Comparison of ENCODE assay signal across 20 cellular contexts in the genomic region with DNA sequence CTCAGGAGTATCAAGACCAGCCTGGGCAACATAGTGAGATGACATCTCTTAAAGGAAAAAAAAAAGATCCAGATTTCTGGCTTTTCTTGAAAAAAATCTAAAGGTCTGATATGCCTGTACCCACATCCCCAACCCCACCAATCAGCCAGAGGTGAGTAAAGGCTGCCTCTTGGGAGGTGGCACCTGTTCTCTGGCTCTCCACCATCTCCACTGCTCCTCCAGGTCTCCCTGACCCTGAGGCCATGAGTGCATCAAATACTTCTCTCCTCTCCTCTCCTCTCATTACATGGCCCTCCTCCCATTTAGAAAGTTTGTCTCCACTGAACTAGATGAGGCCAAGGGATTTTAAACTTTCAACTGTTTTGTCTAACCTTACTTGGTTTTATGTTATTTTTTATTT. TPM values are rescaled to one million over a fixed set of nuclear protein-coding genes. Genes with fewer than 3 reads are reported as not detected.
DNase-seq lines count a peak whose midpoint lies in the region; ATAC-seq and TF ChIP-seq lines count a peak whose summit lies in the region.
"Had no signal": no experiment of that assay in that cellular context is flagged by ENCODE, and none has a peak within 500 bp of the region (broad histone marks: within the 10 kb centered on the region; RNA-seq: fewer than 3 reads in every experiment).

No MANE protein-coding gene starts in this region.

- ATAC-seq in stimulated activated naive CD8-positive, alpha-beta T cell treated with anti-CD3 and anti-CD28 coated beads, Interleukin-15, Interleukin-2, amounts not matched to agents 100 U/mL and 50 U/mL, for 24 hours, result no peak
- no peak for ATAC-seq in CD8-positive, alpha-beta T cell
- ATAC-seq: sciatic nerve, SK-N-SH treated with all-trans-retinoic acid at 6 μM for 48 hours had no signal

- no peak overlapping the region for H3K4ac ChIP-seq in mesendoderm (ENCODE audit: low read depth, low read length)

- no peak overlapping the region for H3K18ac ChIP-seq in mesendoderm (ENCODE audit: low read length)

- CTCF ChIA-PET in CD8-positive, alpha-beta T cell (lab: Charles Lee), result interaction anchor here (1.6 kb wide), 1 partner anchor 30 kb away, joined by 4 read pairs; no protein-coding TSS in a partner anchor

- no peak overlapping the region for H4K8ac ChIP-seq in mesendoderm (ENCODE audit: low read depth, low read length)

- H4K20me1 ChIP-seq in GM23248 (ENCODE audit: insufficient read depth), result no peaks in the 10 kb centered on the region; the same call in 1 of the 2 replicates

- no peak overlapping the region for H3K9ac ChIP-seq in mesendoderm (ENCODE audit: low read length)
- H3K9ac ChIP-seq in GM23248, result no peak overlapping the region

- peaks cover 90% of the 10 kb centered on the region for H3K36me3 Mint-ChIP-seq in stimulated activated naive CD8-positive, alpha-beta T cell treated with anti-CD3 and anti-CD28 coated beads, Interleukin-15, Interleukin-2, amounts not matched to agents 100 ng/mL and 50 ng/mL, for 24 hours (ENCODE audit: low read depth)
- peaks cover 89% of the 10 kb centered on the region for H3K36me3 Mint-ChIP-seq in activated T-helper 2 cell treated with anti-CD3 and anti-CD28 coated beads, Interferon-gamma antibody, Interleukin-2, Interleukin-4, amounts not matched to agents 10 μg/mL and 5 μg/mL and 100 μg/mL, durations not matched to agents 14 hours and 24 hours and 36 hours (ENCODE audit: low read depth)
- H3K36me3 Mint-ChIP-seq in CD8-positive, alpha-beta T cell, result peaks cover 50% of the 10 kb centered on the region

- no peaks in the 10 kb centered on the region for H3K36me3 ChIP-seq in mesendoderm (ENCODE audit: control insufficient read depth, insufficient read depth, low read length)
- no peaks in the 10 kb centered on the region for H3K36me3 ChIP-seq in vagina
- H3K36me3 ChIP-seq in CD8-positive, alpha-beta T cell (ENCODE audit: insufficient read depth, low read length), result no peaks in the 10 kb centered on the region
- no peaks in the 10 kb centered on the region for H3K36me3 ChIP-seq in GM23248 (ENCODE audit: low read depth)
- H3K36me3 ChIP-seq: WERI-Rb-1 had no signal

- no peak overlapping the region for H2AFZ ChIP-seq in GM23248

- H3K4me1 Mint-ChIP-seq in stimulated activated naive CD8-positive, alpha-beta T cell treated with anti-CD3 and anti-CD28 coated beads, Interleukin-15, Interleukin-2, amounts not matched to agents 100 ng/mL and 50 ng/mL, for 24 hours (ENCODE audit: low read depth), result peaks cover 75% of the 10 kb centered on the region
- peaks cover 56% of the 10 kb centered on the region for H3K4me1 Mint-ChIP-seq in activated T-helper 2 cell treated with anti-CD3 and anti-CD28 coated beads, Interferon-gamma antibody, Interleukin-2, Interleukin-4, amounts not matched to agents 10 μg/mL and 5 μg/mL and 100 μg/mL, durations not matched to agents 14 hours and 24 hours and 36 hours (ENCODE audit: low read depth)
- H3K4me1 Mint-ChIP-seq in CD8-positive, alpha-beta T cell (ENCODE audit: low read depth), result peaks cover 67% of the 10 kb centered on the region

- no peak for DNase-seq in stimulated activated naive CD8-positive, alpha-beta T cell treated with anti-CD3 and anti-CD28 coated beads, Interleukin-15, Interleukin-2, amounts not matched to agents 100 U/mL and 50 U/mL, for 24 hours
- no peak for DNase-seq in activated T-helper 2 cell treated with anti-CD3 and anti-CD28 coated beads, Interferon-gamma antibody, Interleukin-2, Interleukin-4, amounts not matched to agents 10 μg/mL and 5 μg/mL and 100 μg/mL, durations not matched to agents 14 hours and 24 hours and 36 hours (ENCODE audit: low spot score)
- DNase-seq in mesendoderm (peak; percentile 50), vagina (ENCODE audit: extremely low spot score in 2 of 2) (no peak), GM23248 (no peak), DMS53 treated with DMSO at 0.1 percent for 48 hours (lab: John Stamatoyannopoulos, UW; ENCODE audit: unreplicated experiment) (no peak)
- no peak for DNase-seq in CD8-positive, alpha-beta T cell
- DNase-seq: AML-193; NCI-H2029 treated with DMSO at 0.1 percent for 48 hours; NCI-H526 treated with DMSO at 0.1 percent for 48 hours; stimulated activated CD4-positive, alpha-beta T cell treated with anti-CD3 and anti-CD28 coated beads, Interleukin-2, amount 100 ng/mL, for 48 hours; WERI-Rb-1 had no signal

- TF ChIP-seq POLR2A in vagina (IDR thresholded peaks at IDR 0.05), result no peak

- peaks cover 9% of the 10 kb centered on the region; the same call in 1 of the 2 replicates for H3F3A ChIP-seq in GM23248 (ENCODE audit: insufficient read depth)

- H3K56ac ChIP-seq in mesendoderm (ENCODE audit: low read length), result no peak overlapping the region

- H3K27me3 Mint-ChIP-seq in stimulated activated naive CD8-positive, alpha-beta T cell treated with anti-CD3 and anti-CD28 coated beads, Interleukin-15, Interleukin-2, amounts not matched to agents 100 ng/mL and 50 ng/mL, for 24 hours, result no peaks in the 10 kb centered on the region
- no peaks in the 10 kb centered on the region for H3K27me3 Mint-ChIP-seq in activated T-helper 2 cell treated with anti-CD3 and anti-CD28 coated beads, Interferon-gamma antibody, Interleukin-2, Interleukin-4, amounts not matched to agents 10 μg/mL and 5 μg/mL and 100 μg/mL, durations not matched to agents 14 hours and 24 hours and 36 hours (ENCODE audit: low read depth)
- H3K27me3 Mint-ChIP-seq in CD8-positive, alpha-beta T cell (ENCODE audit: low read depth), result no peaks in the 10 kb centered on the region

- in situ Hi-C loops in GM23248 (cut with MboI), result no loop called here

- peak overlapping the region; percentile 95 for H3K4me3 Mint-ChIP-seq in stimulated activated naive CD8-positive, alpha-beta T cell treated with anti-CD3 and anti-CD28 coated beads, Interleukin-15, Interleukin-2, amounts not matched to agents 100 ng/mL and 50 ng/mL, for 24 hours
- H3K4me3 Mint-ChIP-seq in activated T-helper 2 cell treated with anti-CD3 and anti-CD28 coated beads, Interferon-gamma antibody, Interleukin-2, Interleukin-4, amounts not matched to agents 10 μg/mL and 5 μg/mL and 100 μg/mL, durations not matched to agents 14 hours and 24 hours and 36 hours (ENCODE audit: low read depth), result peak overlapping the region; percentile 77
- no peak overlapping the region for H3K4me3 Mint-ChIP-seq in CD8-positive, alpha-beta T cell

- no peak overlapping the region for H2BK5ac ChIP-seq in mesendoderm (ENCODE audit: low read length)

- peak overlapping the region; percentile 92 for H3K27ac Mint-ChIP-seq in stimulated activated naive CD8-positive, alpha-beta T cell treated with anti-CD3 and anti-CD28 coated beads, Interleukin-15, Interleukin-2, amounts not matched to agents 100 ng/mL and 50 ng/mL, for 24 hours
- H3K27ac Mint-ChIP-seq in activated T-helper 2 cell treated with anti-CD3 and anti-CD28 coated beads, Interferon-gamma antibody, Interleukin-2, Interleukin-4, amounts not matched to agents 10 μg/mL and 5 μg/mL and 100 μg/mL, durations not matched to agents 14 hours and 24 hours and 36 hours, result peak overlapping the region; percentile 75
- H3K27ac Mint-ChIP-seq in CD8-positive, alpha-beta T cell, result no peak overlapping the region

- intact Hi-C loops in activated T-helper 2 cell treated with anti-CD3 and anti-CD28 coated beads, Interferon-gamma antibody, Interleukin-2, Interleukin-4, amounts not matched to agents 10 μg/mL and 5 μg/mL and 100 μg/mL, durations not matched to agents 14 hours and 24 hours and 36 hours (cut with micrococcal nuclease), result no loop called here
- intact Hi-C loops in vagina (cut with DNase I), result no loop called here
- intact Hi-C loops in CD8-positive, alpha-beta T cell (cut with DNase I, micrococcal nuclease), result no loop called here

- POLR2A ChIA-PET in CD8-positive, alpha-beta T cell (lab: Charles Lee), result interaction anchor here (0.6 kb wide), 1 partner anchor 36 kb away, joined by 3 read pairs; no protein-coding TSS in a partner anchor

- no peak for TF ChIP-seq CTCF in vagina (IDR thresholded peaks at IDR 0.05)
- TF ChIP-seq CTCF in CD8-positive, alpha-beta T cell (IDR thresholded peaks at IDR 0.05), result no peak

- H3K9me3 Mint-ChIP-seq in stimulated activated naive CD8-positive, alpha-beta T cell treated with anti-CD3 and anti-CD28 coated beads, Interleukin-15, Interleukin-2, amounts not matched to agents 100 ng/mL and 50 ng/mL, for 24 hours, result no peaks in the 10 kb centered on the region
- no peaks in the 10 kb centered on the region for H3K9me3 Mint-ChIP-seq in activated T-helper 2 cell treated with anti-CD3 and anti-CD28 coated beads, Interferon-gamma antibody, Interleukin-2, Interleukin-4, amounts not matched to agents 10 μg/mL and 5 μg/mL and 100 μg/mL, durations not matched to agents 14 hours and 24 hours and 36 hours
- H3K9me3 Mint-ChIP-seq in CD8-positive, alpha-beta T cell, result no peaks in the 10 kb centered on the region
- H3K9me3 Mint-ChIP-seq: brain had no signal

- no peak overlapping the region for H3K4me3 ChIP-seq in mesendoderm (ENCODE audit: low read length)
- peak overlapping the region in 1 of 2 donors; percentile 12 for H3K4me3 ChIP-seq in vagina
- no peak overlapping the region for H3K4me3 ChIP-seq in CD8-positive, alpha-beta T cell (ENCODE audit: low read depth, low read length)
- H3K4me3 ChIP-seq in GM23248, result no peak overlapping the region
- H3K4me3 ChIP-seq: lung had no signal

- H3K9me3 ChIP-seq in vagina, result no peaks in the 10 kb centered on the region
- no peaks in the 10 kb centered on the region for H3K9me3 ChIP-seq in CD8-positive, alpha-beta T cell (ENCODE audit: low read length)
- H3K9me3 ChIP-seq in GM23248 (ENCODE audit: low read depth), result no peaks in the 10 kb centered on the region

- H3K79me2 ChIP-seq in mesendoderm (ENCODE audit: control insufficient read depth, insufficient read depth, low read length) (peaks cover 17% of the 10 kb centered on the region), GM23248 (ENCODE audit: insufficient read depth) (peaks cover 97% of the 10 kb centered on the region)

- H3K4me1 ChIP-seq in mesendoderm (ENCODE audit: control insufficient read depth, low read depth, low read length) (no peaks in the 10 kb centered on the region), vagina (peaks cover 84% of the 10 kb centered on the region), GM23248 (ENCODE audit: insufficient read depth) (peaks cover 36% of the 10 kb centered on the region)
- H3K4me1 ChIP-seq in CD8-positive, alpha-beta T cell (ENCODE audit: insufficient read depth, low read length), result peaks cover 33% of the 10 kb centered on the region

- H3K79me1 ChIP-seq in mesendoderm (ENCODE audit: low read length), result peaks cover 18% of the 10 kb centered on the region

- H3K27ac ChIP-seq in mesendoderm (ENCODE audit: low read depth, low read length), result no peak overlapping the region
- H3K27ac ChIP-seq in vagina, result peak overlapping the region; percentile 71
- H3K27ac ChIP-seq in CD8-positive, alpha-beta T cell (ENCODE audit: low read depth, low read length), result no peak overlapping the region
- H3K27ac ChIP-seq in GM23248, result no peak overlapping the region
- H3K27ac ChIP-seq: WERI-Rb-1 had no signal

- no peaks in the 10 kb centered on the region for H3K9me2 ChIP-seq in GM23248 (ENCODE audit: insufficient read depth)

- H4K5ac ChIP-seq in mesendoderm (ENCODE audit: low read length), result no peak overlapping the region

- H3K23ac ChIP-seq in mesendoderm (ENCODE audit: low read length), result no peak overlapping the region

- no peak overlapping the region for H2BK120ac ChIP-seq in mesendoderm (ENCODE audit: low read depth, low read length)

- H2AK5ac ChIP-seq in mesendoderm (ENCODE audit: low read length), result no peak overlapping the region

- H3K27me3 ChIP-seq in mesendoderm (ENCODE audit: insufficient read depth, low read length, poor library complexity) (no peaks in the 10 kb centered on the region), vagina (no peaks in the 10 kb centered on the region), GM23248 (replicated peaks; ENCODE audit: insufficient read depth) (no peaks in the 10 kb centered on the region)
- no peaks in the 10 kb centered on the region for H3K27me3 ChIP-seq in CD8-positive, alpha-beta T cell (ENCODE audit: insufficient read depth, low read length)

- H3K4me2 ChIP-seq in mesendoderm (ENCODE audit: low read length), result no peak overlapping the region
- H3K4me2 ChIP-seq in GM23248 (ENCODE audit: unreplicated experiment), result no peak overlapping the region

- no peak overlapping the region for H2BK15ac ChIP-seq in mesendoderm (replicated peaks; ENCODE audit: low read depth)

RNA-seq across cellular contexts. Expression of a gene that starts 5.2 kb away (rescaled TPM):
- total RNA-seq in activated T-helper 2 cell treated with anti-CD3 and anti-CD28 coated beads, Interferon-gamma antibody, Interleukin-2, Interleukin-4, amounts not matched to agents 10 μg/mL and 5 μg/mL and 100 μg/mL, durations not matched to agents 14 hours and 24 hours and 36 hours, result 108 and 116 TPM in 2 replicates
- polyA plus RNA-seq in mesendoderm (2013, experiment 1 of 2), result 26.5 TPM
- 27.3 TPM for polyA plus RNA-seq in mesendoderm (2013, experiment 2 of 2)
- total RNA-seq in vagina, result 71.0 TPM
- total RNA-seq in CD8-positive, alpha-beta T cell, result 10 to 100 TPM; 57.0 to 65.4 TPM
- total RNA-seq in GM23248 (2014; rRNA removed; shearing (Covaris generic)), result 37.4 and 84.7 TPM in 2 replicates
- polyA plus RNA-seq in GM23248 (2016; fragmentation: Nextera tagmentation; extraction: Ambion mirVana), result 27.2 and 29.3 TPM in 2 replicates

RNA-seq across cellular contexts. Expression of a gene that starts 54.0 kb away (rescaled TPM):
- total RNA-seq in activated T-helper 2 cell treated with anti-CD3 and anti-CD28 coated beads, Interferon-gamma antibody, Interleukin-2, Interleukin-4, amounts not matched to agents 10 μg/mL and 5 μg/mL and 100 μg/mL, durations not matched to agents 14 hours and 24 hours and 36 hours, result 0.21 and 0.39 TPM in 2 replicates
- not detected for polyA plus RNA-seq in mesendoderm (2013, experiment 1 of 2)
- not detected for polyA plus RNA-seq in mesendoderm (2013, experiment 2 of 2)
- total RNA-seq in vagina, result not detected
- total RNA-seq in CD8-positive, alpha-beta T cell, result under 1 TPM; 0.28 to 0.52 TPM
- total RNA-seq in GM23248 (2014; rRNA removed; shearing (Covaris generic)), result not detected in 2 replicates
- polyA plus RNA-seq in GM23248 (2016; fragmentation: Nextera tagmentation; extraction: Ambion mirVana), result 0.13 TPM in 1 of 2 replicates, not detected in the other
- total RNA-seq: Daoy, H1, HT1080 had no signal
- polyA plus RNA-seq: H1, lung had no signal
